In genomic region chr4:23779422-23779821, GRCh38 we compare ENCODE assay signal across 9 cellular contexts.
"Had no signal": no experiment of that assay in that cellular context is flagged by ENCODE, and none has a peak within 500 bp of the region (broad histone marks: within the 10 kb centered on the region; RNA-seq: fewer than 3 reads in every experiment).

No MANE protein-coding gene starts in this region.

- H2AFZ ChIP-seq: GM23338 had no signal

- H3K4me2 ChIP-seq: GM23338 had no signal

- H3K4me3 ChIP-seq: GM23338, K562 had no signal

- FAIRE-seq: H1, H54, HTR-8/SVneo, K562 had no signal

- ATAC-seq: GM23338, K562 had no signal

- H3K27ac Mint-ChIP-seq: GM23338, H9 had no signal

- DNase-seq: H9, HCEC 1CT, IMR-90, KG1 had no signal

- H3K4me3 Mint-ChIP-seq: GM23338, H9 had no signal
